2 cellular contexts compared by ENCODE assay signal in the genomic region with DNA sequence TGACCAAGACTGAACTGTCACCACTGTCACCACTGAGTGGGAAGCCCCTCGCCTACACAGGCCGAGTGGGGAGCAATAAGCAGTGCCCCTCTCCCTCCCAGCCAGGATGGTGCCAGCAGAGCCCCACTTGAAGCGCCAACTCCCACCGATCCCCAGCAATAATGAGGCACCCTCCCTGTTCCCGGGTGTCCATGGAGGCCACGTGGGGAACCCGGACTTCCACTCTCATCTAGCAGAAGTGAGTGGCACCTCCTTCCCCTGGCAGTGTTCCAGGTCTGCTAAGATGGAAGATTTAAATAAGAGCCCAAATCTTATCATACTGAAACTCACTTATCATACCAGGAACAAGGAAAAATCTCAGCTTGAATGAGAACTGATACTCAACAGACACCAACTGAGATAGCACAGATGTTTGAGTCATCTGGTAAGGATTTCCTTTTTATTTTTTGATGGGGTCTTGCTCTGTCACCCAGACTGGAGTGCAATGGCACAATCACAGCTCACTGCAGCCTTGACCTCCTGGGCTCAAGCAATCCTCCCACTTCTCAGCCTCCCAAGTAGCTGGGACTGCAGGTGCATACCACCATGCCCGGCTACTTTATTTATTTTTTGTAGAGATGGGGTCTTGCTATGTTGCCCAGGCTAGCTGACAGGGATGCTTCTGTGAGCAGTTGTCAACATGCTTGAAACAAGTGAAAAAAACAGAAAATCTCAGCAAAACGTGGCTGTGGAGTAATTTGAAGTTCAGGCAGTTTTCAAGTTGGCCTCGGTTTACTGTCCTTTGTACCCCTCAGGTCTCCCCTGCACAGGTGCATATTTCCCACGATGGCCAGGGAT.
A peak's percentile ranks its signal among the peaks of the same experiment; 100 is the strongest.
TF ChIP-seq lines count a peak whose summit lies in the region.

No MANE protein-coding gene starts in this region.

TF ChIP-seq in HEK293, 187 proteins besides CTCF, POLR2A, EP300 and RAD21:
- TF ChIP-seq ZFHX2 (tag by site-specific recombination; conservative IDR thresholded peaks at IDR 0.05) (peak; percentile 52; the same call in 1 of the 2 replicates), ZNF121 (tag by site-specific recombination; IDR thresholded peaks at IDR 0.05) (peak; percentile 91), ZSCAN16 (tag by site-specific recombination; IDR thresholded peaks at IDR 0.05) (no peak), GLI2 (tag by site-specific recombination; IDR thresholded peaks at IDR 0.05; ENCODE audit: borderline replicate concordance, low read depth) (no peak), ZNF391 (tag by site-specific recombination; IDR thresholded peaks at IDR 0.05; ENCODE audit: borderline replicate concordance, low read depth) (no peak), ZNF341 (tag by site-specific recombination; IDR thresholded peaks at IDR 0.05; ENCODE audit: low read depth) (no peak), MYNN (tag by site-specific recombination; IDR thresholded peaks at IDR 0.05; ENCODE audit: borderline replicate concordance) (no peak)

TF ChIP-seq in K562, 482 proteins besides CTCF, POLR2A, EP300 and RAD21:
- TF ChIP-seq, protein P1, sequence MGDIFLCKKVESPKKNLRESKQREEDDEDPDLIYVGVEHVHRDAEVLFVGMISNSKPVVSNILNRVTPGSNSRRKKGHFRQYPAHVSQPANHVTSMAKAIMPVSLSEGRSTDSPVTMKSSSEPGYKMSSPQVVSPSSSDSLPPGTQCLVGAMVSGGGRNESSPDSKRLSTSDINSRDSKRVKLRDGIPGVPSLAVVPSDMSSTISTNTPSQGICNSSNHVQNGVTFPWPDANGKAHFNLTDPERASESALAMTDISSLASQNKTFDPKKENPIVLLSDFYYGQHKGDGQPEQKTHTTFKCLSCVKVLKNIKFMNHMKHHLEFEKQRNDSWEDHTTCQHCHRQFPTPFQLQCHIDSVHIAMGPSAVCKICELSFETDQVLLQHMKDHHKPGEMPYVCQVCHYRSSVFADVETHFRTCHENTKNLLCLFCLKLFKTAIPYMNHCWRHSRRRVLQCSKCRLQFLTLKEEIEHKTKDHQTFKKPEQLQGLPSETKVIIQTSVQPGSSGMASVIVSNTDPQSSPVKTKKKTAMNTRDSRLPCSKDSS (IDR thresholded peaks at IDR 0.05; ENCODE audit: low read depth, partially characterized antibody): no peak
- peak; percentile 26; the same call in 1 of the 2 replicates for TF ChIP-seq NFIC (IDR thresholded peaks at IDR 0.05)
- no peak for TF ChIP-seq MAFK (IDR thresholded peaks at IDR 0.05; ENCODE audit: low read length)
- TF ChIP-seq RFX7 (CRISPR knock-in tag; IDR thresholded peaks at IDR 0.05): no peak
- TF ChIP-seq, protein P2, sequence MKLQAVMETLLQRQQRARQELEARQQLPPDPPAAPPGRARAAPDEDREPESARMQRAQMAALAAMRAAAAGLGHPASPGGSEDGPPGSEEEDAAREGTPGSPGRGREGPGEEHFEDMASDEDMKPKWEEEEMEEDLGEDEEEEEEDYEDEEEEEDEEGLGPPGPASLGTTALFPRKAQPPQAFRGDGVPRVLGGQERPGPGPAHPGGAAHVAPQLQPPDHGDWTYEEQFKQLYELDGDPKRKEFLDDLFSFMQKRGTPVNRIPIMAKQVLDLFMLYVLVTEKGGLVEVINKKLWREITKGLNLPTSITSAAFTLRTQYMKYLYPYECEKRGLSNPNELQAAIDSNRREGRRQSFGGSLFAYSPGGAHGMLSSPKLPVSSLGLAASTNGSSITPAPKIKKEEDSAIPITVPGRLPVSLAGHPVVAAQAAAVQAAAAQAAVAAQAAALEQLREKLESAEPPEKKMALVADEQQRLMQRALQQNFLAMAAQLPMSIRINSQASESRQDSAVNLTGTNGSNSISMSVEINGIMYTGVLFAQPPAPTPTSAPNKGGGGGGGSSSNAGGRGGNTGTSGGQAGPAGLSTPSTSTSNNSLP (IDR thresholded peaks at IDR 0.05; ENCODE audit: borderline replicate concordance, low read depth, low read length): no peak
- TF ChIP-seq, protein P3, sequence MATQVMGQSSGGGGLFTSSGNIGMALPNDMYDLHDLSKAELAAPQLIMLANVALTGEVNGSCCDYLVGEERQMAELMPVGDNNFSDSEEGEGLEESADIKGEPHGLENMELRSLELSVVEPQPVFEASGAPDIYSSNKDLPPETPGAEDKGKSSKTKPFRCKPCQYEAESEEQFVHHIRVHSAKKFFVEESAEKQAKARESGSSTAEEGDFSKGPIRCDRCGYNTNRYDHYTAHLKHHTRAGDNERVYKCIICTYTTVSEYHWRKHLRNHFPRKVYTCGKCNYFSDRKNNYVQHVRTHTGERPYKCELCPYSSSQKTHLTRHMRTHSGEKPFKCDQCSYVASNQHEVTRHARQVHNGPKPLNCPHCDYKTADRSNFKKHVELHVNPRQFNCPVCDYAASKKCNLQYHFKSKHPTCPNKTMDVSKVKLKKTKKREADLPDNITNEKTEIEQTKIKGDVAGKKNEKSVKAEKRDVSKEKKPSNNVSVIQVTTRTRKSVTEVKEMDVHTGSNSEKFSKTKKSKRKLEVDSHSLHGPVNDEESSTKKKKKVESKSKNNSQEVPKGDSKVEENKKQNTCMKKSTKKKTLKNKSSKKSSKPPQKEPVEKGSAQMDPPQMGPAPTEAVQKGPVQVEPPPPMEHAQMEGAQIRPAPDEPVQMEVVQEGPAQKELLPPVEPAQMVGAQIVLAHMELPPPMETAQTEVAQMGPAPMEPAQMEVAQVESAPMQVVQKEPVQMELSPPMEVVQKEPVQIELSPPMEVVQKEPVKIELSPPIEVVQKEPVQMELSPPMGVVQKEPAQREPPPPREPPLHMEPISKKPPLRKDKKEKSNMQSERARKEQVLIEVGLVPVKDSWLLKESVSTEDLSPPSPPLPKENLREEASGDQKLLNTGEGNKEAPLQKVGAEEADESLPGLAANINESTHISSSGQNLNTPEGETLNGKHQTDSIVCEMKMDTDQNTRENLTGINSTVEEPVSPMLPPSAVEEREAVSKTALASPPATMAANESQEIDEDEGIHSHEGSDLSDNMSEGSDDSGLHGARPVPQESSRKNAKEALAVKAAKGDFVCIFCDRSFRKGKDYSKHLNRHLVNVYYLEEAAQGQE (CRISPR knock-in tag; IDR thresholded peaks at IDR 0.05; ENCODE audit: low read depth): no peak
- TF ChIP-seq ZNF699 (CRISPR knock-in tag; IDR thresholded peaks at IDR 0.05; ENCODE audit: insufficient replicate concordance): no peak
- TF ChIP-seq, protein P4, sequence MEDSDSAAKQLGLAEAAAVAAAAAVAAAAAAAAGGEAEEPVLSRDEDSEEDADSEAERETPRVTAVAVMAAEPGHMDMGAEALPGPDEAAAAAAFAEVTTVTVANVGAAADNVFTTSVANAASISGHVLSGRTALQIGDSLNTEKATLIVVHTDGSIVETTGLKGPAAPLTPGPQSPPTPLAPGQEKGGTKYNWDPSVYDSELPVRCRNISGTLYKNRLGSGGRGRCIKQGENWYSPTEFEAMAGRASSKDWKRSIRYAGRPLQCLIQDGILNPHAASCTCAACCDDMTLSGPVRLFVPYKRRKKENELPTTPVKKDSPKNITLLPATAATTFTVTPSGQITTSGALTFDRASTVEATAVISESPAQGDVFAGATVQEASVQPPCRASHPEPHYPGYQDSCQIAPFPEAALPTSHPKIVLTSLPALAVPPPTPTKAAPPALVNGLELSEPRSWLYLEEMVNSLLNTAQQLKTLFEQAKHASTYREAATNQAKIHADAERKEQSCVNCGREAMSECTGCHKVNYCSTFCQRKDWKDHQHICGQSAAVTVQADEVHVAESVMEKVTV (CRISPR knock-in tag; IDR thresholded peaks at IDR 0.05): no peak
- TF ChIP-seq, protein P5, sequence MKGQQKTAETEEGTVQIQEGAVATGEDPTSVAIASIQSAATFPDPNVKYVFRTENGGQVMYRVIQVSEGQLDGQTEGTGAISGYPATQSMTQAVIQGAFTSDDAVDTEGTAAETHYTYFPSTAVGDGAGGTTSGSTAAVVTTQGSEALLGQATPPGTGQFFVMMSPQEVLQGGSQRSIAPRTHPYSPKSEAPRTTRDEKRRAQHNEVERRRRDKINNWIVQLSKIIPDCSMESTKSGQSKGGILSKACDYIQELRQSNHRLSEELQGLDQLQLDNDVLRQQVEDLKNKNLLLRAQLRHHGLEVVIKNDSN (CRISPR knock-in tag; IDR thresholded peaks at IDR 0.05): no peak
- no peak for TF ChIP-seq ZNF212 (CRISPR knock-in tag; IDR thresholded peaks at IDR 0.05)
- 0 out of 2 replicates have a peak, but pooled peaks have one; percentile 22 for TF ChIP-seq ZNF121 (CRISPR knock-in tag; conservative IDR thresholded peaks at IDR 0.05)
- TF ChIP-seq GTF2A2 (tag; IDR thresholded peaks at IDR 0.05): no peak
- no peak for TF ChIP-seq KHSRP (IDR thresholded peaks at IDR 0.05)
- no peak for TF ChIP-seq KLF1 (tag; IDR thresholded peaks at IDR 0.05)
- TF ChIP-seq, protein P6, sequence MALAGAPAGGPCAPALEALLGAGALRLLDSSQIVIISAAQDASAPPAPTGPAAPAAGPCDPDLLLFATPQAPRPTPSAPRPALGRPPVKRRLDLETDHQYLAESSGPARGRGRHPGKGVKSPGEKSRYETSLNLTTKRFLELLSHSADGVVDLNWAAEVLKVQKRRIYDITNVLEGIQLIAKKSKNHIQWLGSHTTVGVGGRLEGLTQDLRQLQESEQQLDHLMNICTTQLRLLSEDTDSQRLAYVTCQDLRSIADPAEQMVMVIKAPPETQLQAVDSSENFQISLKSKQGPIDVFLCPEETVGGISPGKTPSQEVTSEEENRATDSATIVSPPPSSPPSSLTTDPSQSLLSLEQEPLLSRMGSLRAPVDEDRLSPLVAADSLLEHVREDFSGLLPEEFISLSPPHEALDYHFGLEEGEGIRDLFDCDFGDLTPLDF (CRISPR knock-in tag; IDR thresholded peaks at IDR 0.05): no peak
- TF ChIP-seq THRAP3 (IDR thresholded peaks at IDR 0.05; ENCODE audit: borderline replicate concordance): no peak
- TF ChIP-seq, protein P7, sequence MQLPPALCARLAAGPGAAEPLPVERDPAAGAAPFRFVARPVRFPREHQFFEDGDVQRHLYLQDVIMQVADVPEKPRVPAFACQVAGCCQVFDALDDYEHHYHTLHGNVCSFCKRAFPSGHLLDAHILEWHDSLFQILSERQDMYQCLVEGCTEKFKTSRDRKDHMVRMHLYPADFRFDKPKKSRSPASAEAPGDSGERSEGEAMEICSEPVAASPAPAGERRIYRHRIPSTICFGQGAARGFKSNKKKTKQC (CRISPR knock-in tag; IDR thresholded peaks at IDR 0.05): no peak
